Comparison of ENCODE assay signal across 8 cellular contexts in the genomic region with DNA sequence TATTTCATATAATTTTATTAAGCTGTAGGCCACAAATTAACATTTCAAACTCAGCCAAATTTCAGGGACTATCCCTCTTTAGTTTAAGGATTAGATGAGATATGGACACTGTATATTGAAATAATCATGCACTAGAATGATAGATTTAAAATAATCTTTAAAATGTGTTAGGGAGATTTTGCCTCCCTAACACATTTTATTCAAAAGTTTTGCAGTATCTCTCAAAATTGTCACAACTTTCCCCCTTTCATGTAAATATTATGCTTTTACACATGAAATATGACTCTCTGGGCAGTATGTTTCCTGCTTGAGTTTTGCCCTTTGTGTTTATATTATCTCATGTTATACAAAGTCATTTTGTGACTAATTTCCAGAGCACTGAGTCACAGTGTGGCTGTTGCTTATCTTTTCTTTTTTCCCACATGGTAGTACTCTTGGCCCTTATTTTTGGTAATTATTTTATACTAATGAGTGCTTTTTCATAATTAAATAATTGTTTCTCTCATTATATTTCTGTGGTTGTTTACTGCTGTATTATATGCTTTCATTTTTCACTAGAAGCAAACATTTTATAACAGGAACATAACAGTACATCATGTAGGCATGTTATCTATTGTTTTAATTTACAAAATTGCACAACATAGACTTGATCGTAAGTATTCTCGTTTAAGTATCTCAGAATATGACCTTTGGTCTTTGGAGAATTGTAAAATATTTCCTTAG. TPM values are rescaled to one million over a fixed set of nuclear protein-coding genes. Genes with fewer than 3 reads are reported as not detected.
DNase-seq lines count a peak whose midpoint lies in the region; ATAC-seq, FAIRE-seq and TF ChIP-seq lines count a peak whose summit lies in the region.
"Had no signal": no experiment of that assay in that cellular context is flagged by ENCODE, and none has a peak within 500 bp of the region (broad histone marks: within the 10 kb centered on the region; RNA-seq: fewer than 3 reads in every experiment).

No MANE protein-coding gene starts in this region.

- no peak overlapping the region for H3K27ac Mint-ChIP-seq in activated T-helper 17 cell treated with anti-CD3 and anti-CD28 coated beads, Interleukin-2, amount 50 U/mL, for 72 hours

- H3K4me1 ChIP-seq in keratinocyte (ENCODE audit: control insufficient read depth, extremely low read depth, insufficient read depth, low read length): peaks cover 16% of the 10 kb centered on the region
- H3K4me1 ChIP-seq in tibial artery: peaks cover 0 to 51% (median 9%) of the 10 kb centered on the region in 4 donors

- H3K27me3 Mint-ChIP-seq in activated T-helper 17 cell treated with anti-CD3 and anti-CD28 coated beads, Interleukin-2, amount 50 U/mL, for 72 hours: peaks cover 12% of the 10 kb centered on the region

- H4K20me1 ChIP-seq in keratinocyte (ENCODE audit: control insufficient read depth, extremely low read depth, insufficient read depth, low read length): no peaks in the 10 kb centered on the region

- no peaks in the 10 kb centered on the region for H3K4me1 Mint-ChIP-seq in activated T-helper 17 cell treated with anti-CD3 and anti-CD28 coated beads, Interleukin-2, amount 50 U/mL, for 72 hours

- H3K36me3 Mint-ChIP-seq in activated T-helper 17 cell treated with anti-CD3 and anti-CD28 coated beads, Interleukin-2, amount 50 U/mL, for 72 hours (ENCODE audit: low read depth): no peaks in the 10 kb centered on the region

- no peak for FAIRE-seq in keratinocyte (lab: Jason Lieb, UNC)

- H3K27me3 ChIP-seq in keratinocyte (ENCODE audit: control insufficient read depth, extremely low read depth, insufficient read depth, low read length) (no peaks in the 10 kb centered on the region), tibial artery (no peaks in the 10 kb centered on the region)

- dilution Hi-C loops in keratinocyte (cut with MboI; ENCODE audit: extremely low pct_ligation_motif_present, low sequenced_read_pairs): no loop called here

- no peaks in the 10 kb centered on the region for H3K79me2 ChIP-seq in keratinocyte (ENCODE audit: control insufficient read depth, insufficient read depth, low read length)

- H3K4me3 ChIP-seq in keratinocyte (ENCODE audit: control insufficient read depth in 2 of 3, extremely low read depth in 1 of 3, insufficient read depth in 2 of 3, low read depth in 1 of 3, low read length in 3 of 3) (no peak overlapping the region), tibial artery (peak overlapping the region; percentile 60 to 65)

- H2AFZ ChIP-seq in keratinocyte (ENCODE audit: control insufficient read depth, low read length): no peak overlapping the region

- H3K9me3 ChIP-seq in keratinocyte (ENCODE audit: control insufficient read depth, low read depth, low read length) (no peaks in the 10 kb centered on the region), tibial artery (no peaks in the 10 kb centered on the region)

- no peak overlapping the region for H3K4me3 Mint-ChIP-seq in activated T-helper 17 cell treated with anti-CD3 and anti-CD28 coated beads, Interleukin-2, amount 50 U/mL, for 72 hours

- H3K36me3 ChIP-seq in keratinocyte (ENCODE audit: control insufficient read depth in 2 of 2, extremely low read depth in 1 of 2, insufficient read depth in 2 of 2, low read length in 2 of 2): no peaks in the 10 kb centered on the region
- H3K36me3 ChIP-seq in tibial artery: no peaks in the 10 kb centered on the region

- intact Hi-C loops in tibial artery (cut with DNase I; ENCODE audit: low total_unique reads): no loop called here

- peak; percentile 59 for ATAC-seq in HG02798 (IDR thresholded peaks at IDR 0.05; ENCODE audit: poor library complexity, unreplicated experiment)
- ATAC-seq in activated T-helper 17 cell treated with anti-CD3 and anti-CD28 coated beads, Interleukin-2, amount 50 U/mL, for 72 hours (replicated peaks): peak; percentile 82

- TF ChIP-seq CTCF in keratinocyte (optimal IDR thresholded peaks at IDR 0.05 in 1 of 3, IDR thresholded peaks at IDR 0.05 in 1 of 3, conservative IDR thresholded peaks at IDR 0.05 in 1 of 3; ENCODE audit: extremely low read depth in 1 of 3, insufficient read depth in 2 of 3, low read length in 3 of 3) (no peak), tibial artery (IDR thresholded peaks at IDR 0.05) (no peak)

- no peak overlapping the region for H3K9ac ChIP-seq in keratinocyte (ENCODE audit: control insufficient read depth, extremely low read depth, insufficient read depth, low read length)
- H3K9ac ChIP-seq: KMS-11 had no signal

- H3K9me3 Mint-ChIP-seq in activated T-helper 17 cell treated with anti-CD3 and anti-CD28 coated beads, Interleukin-2, amount 50 U/mL, for 72 hours: no peaks in the 10 kb centered on the region

- H3K27ac ChIP-seq in keratinocyte (ENCODE audit: control insufficient read depth, insufficient read depth, low read length) (peak overlapping the region; percentile 36), tibial artery (peak overlapping the region; percentile 77 to 80)
- H3K27ac ChIP-seq: KMS-11 had no signal

- H3K9me1 ChIP-seq in keratinocyte (ENCODE audit: control insufficient read depth, extremely low read depth, insufficient read depth, low read length): no peaks in the 10 kb centered on the region

- DNase-seq in keratinocyte (ENCODE audit: low read depth, low spot score): no peak
- no peak for DNase-seq in tibial artery
- DNase-seq in hypothalamus (lab: John Stamatoyannopoulos, UW): no peak
- DNase-seq in NCI-H2171 treated with DMSO at 0.1 percent for 48 hours (lab: John Stamatoyannopoulos, UW): no peak
- no peak for DNase-seq in 8988T

- H3K4me2 ChIP-seq in keratinocyte (ENCODE audit: control insufficient read depth, extremely low read depth, insufficient read depth, low read depth, low read length): peak overlapping the region; percentile 10
- H3K4me2 ChIP-seq: KMS-11 had no signal

RNA-seq across cellular contexts. Expression of gene TFPI, which starts 1.1 kb away (rescaled TPM):
- total RNA-seq in activated T-helper 17 cell treated with anti-CD3 and anti-CD28 coated beads, Interleukin-2, amount 50 U/mL, for 72 hours: under 1 TPM; 0.13 to 0.30 TPM
- polyA plus RNA-seq in keratinocyte: 0.82 to 1.1 TPM (median 1.1 TPM) in 3 replicates
- polyA plus RNA-seq in keratinocyte (2011; ENCODE audit: low read depth): 1.4 TPM
- polyA plus RNA-seq in keratinocyte (2011; cell fraction: cytosol; rRNA removed): 0.52 and 0.69 TPM in 2 replicates
- 2.7 and 3.1 TPM in 2 replicates for polyA plus RNA-seq in keratinocyte (2011; cell fraction: nucleus; rRNA removed)
- 0.42 and 0.83 TPM in 2 replicates for polyA plus RNA-seq in keratinocyte (2012; ENCODE audit: low replicate concordance)
- 0.30 to 1.6 TPM (median 1.5 TPM) in 3 replicates for polyA minus RNA-seq in keratinocyte
- polyA minus RNA-seq in keratinocyte (2011; cell fraction: cytosol; rRNA and poly(A)+ RNA removed): not detected
- 2.2 and 4.0 TPM in 2 replicates for polyA minus RNA-seq in keratinocyte (2011; cell fraction: nucleus; rRNA and poly(A)+ RNA removed)

Comparison
In these comparisons a context has a peak if more than half of its experiments do, and no peak if none do; other contexts are left out.
1. H3K4me3 ChIP-seq: peak in tibial artery (2 of 2); none in keratinocyte (0 of 3).